ENCODE assay signal across 8 cellular contexts in genomic region chr9:122092611-122093506, GRCh38.
A peak's percentile ranks its signal among the peaks of the same experiment; 100 is the strongest.
DNase-seq lines count a peak whose midpoint lies in the region; ATAC-seq and TF ChIP-seq lines count a peak whose summit lies in the region.

TSS of gene TTLL11 (minus strand) at chr9:122093308. CDS start at chr9:122093148, 160 bp downstream.

- H3K4me3 ChIP-seq in choroid plexus epithelial cell (ENCODE audit: low read depth, low read length), result peak within 1 kb of the TSS; percentile 86

- peak; percentile 84 to 86 for DNase-seq in AML-193 (lab: John Stamatoyannopoulos, UW)
- peak; percentile 68 for DNase-seq in NCI-H446 treated with DMSO at 0.1 percent for 48 hours (lab: John Stamatoyannopoulos, UW)
- DNase-seq in activated CD4-positive, alpha-beta T cell treated with anti-CD3 and anti-CD28 coated beads for 1 hour, result peak; percentile 95
- peak; percentile 94 for DNase-seq in choroid plexus epithelial cell (ENCODE audit: low read depth)
- DNase-seq in kidney tubule cell (ENCODE audit: low spot score), result peak; percentile 94
- peak; percentile 87 to 94 for DNase-seq in stimulated activated CD4-positive, alpha-beta T cell treated with anti-CD3 and anti-CD28 coated beads, Interleukin-1b, Interleukin-23, amount 100 ng/mL, for 1 hour (ENCODE audit: low read depth in 2 of 2)

- no peak for TF ChIP-seq CTCF in choroid plexus epithelial cell (conservative IDR thresholded peaks at IDR 0.05; ENCODE audit: low read depth, low read length)

- peak; percentile 59 for TF ChIP-seq POLR2A in GM19099 (IDR thresholded peaks at IDR 0.05; ENCODE audit: extremely low read depth, insufficient read length, low read depth)

- peak; percentile 71 for ATAC-seq in HG03378 (IDR thresholded peaks at IDR 0.05; ENCODE audit: unreplicated experiment)

Comparison
In these comparisons a context has a peak if more than half of its experiments do, and no peak if none do; other contexts are left out.
1. Peak in every context shown above with its lines: DNase-seq, ATAC-seq and H3K4me3 ChIP-seq.